32 cellular contexts compared by ENCODE assay signal in the genomic region with DNA sequence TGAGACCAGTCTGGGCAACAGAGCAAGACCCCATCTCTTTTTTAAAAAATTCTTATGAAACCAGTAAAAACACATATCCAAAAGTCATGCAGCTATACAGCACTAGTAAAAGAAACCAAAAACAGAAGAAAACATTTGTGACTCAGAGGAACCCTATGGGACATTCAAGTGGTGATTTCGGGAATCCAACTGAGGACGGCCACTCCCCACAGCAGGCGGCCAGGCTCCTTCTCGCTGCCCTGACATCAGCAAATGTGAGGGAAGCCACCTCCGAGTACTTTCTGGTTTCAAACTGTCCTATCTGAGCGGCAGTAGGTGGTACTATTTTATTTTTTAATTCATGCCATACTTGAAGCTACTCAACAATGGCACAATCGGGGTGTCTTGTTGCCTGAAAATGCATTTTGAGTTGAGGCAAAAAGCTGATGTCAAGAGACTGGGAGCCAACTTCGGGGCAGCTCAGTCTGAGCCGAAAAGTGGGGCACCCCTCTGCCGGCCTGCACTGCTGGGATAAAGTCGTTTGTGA. TPM values are rescaled to one million over a fixed set of nuclear protein-coding genes. Genes with fewer than 3 reads are reported as not detected.
DNase-seq lines count a peak whose midpoint lies in the region; ATAC-seq and TF ChIP-seq lines count a peak whose summit lies in the region.
"Had no signal": no experiment of that assay in that cellular context is flagged by ENCODE, and none has a peak within 500 bp of the region (broad histone marks: within the 10 kb centered on the region; RNA-seq: fewer than 3 reads in every experiment).

No MANE protein-coding gene starts in this region.

- H3K4me3 ChIP-seq in adipocyte (ENCODE audit: low read length) = peak overlapping the region; percentile 39
- H3K4me3 ChIP-seq in subcutaneous abdominal adipose tissue (ENCODE audit: low read depth in 1 of 5, low read length in 5 of 5) = peak overlapping the region in 1 of 5 donors; percentile 6
- no peak overlapping the region for H3K4me3 ChIP-seq in upper lobe of left lung
- H3K4me3 ChIP-seq: dorsolateral prefrontal cortex, esophagus squamous epithelium, gastroesophageal sphincter, hepatocyte, SJSA1 had no signal

- H3K27ac Mint-ChIP-seq in nephron = no peak overlapping the region
- H3K27ac Mint-ChIP-seq in activated naive CD8-positive, alpha-beta T cell treated with anti-CD3 and anti-CD28 coated beads, Interleukin-2, amount 50 U/mL, for 24 hours = no peak overlapping the region
- H3K27ac Mint-ChIP-seq: activated naive CD4-positive, alpha-beta T cell treated with anti-CD3 and anti-CD28 coated beads, Interleukin-2, amount 10 ng/mL, durations not matched to agents 7 days and 5 days; activated T-helper 17 cell treated with anti-CD3 and anti-CD28 coated beads, Interleukin-2, amount 50 U/mL, for 72 hours; CD8-positive, alpha-beta T cell; H9; type B pancreatic cell had no signal

- peak; percentile 54 for DNase-seq in left cardiac atrium
- no peak for DNase-seq in Right ventricle myocardium superior
- no peak for DNase-seq in adipocyte (ENCODE audit: low read depth)
- no peak for DNase-seq in iPS-NIHi7 (ENCODE audit: extremely low spot score)
- no peak for DNase-seq in activated naive CD8-positive, alpha-beta T cell treated with anti-CD3 and anti-CD28 coated beads, Interleukin-2, amount 50 U/mL, for 24 hours
- DNase-seq in upper lobe of left lung = no peak
- DNase-seq: activated CD4-positive, alpha-beta T cell treated with anti-CD3 and anti-CD28 coated beads for 48 hours; activated naive CD4-positive, alpha-beta T cell treated with anti-CD3 and anti-CD28 coated beads, Interleukin-2, amount 10 ng/mL, durations not matched to agents 7 days and 5 days; amygdala; CD8-positive, alpha-beta T cell; dorsolateral prefrontal cortex; esophagus squamous epithelium; H9; KG1; mammary epithelial cell; MM.1S; NCI-H1417 treated with DMSO at 0.1 percent for 48 hours; NCI-H2107; NCI-H446 treated with DMSO at 0.1 percent for 48 hours; NCI-H82; retina; stimulated activated CD8-positive, alpha-beta memory T cell treated with anti-CD3 and anti-CD28 coated beads, Interleukin-4, amount 100 ng/mL, for 48 hours; T1000 had no signal

- H3K27ac ChIP-seq in subcutaneous abdominal adipose tissue (ENCODE audit: low read depth, low read length) = peak overlapping the region; percentile 30
- no peak overlapping the region for H3K27ac ChIP-seq in upper lobe of left lung
- H3K27ac ChIP-seq: 22Rv1, esophagus squamous epithelium, hepatocyte, parathyroid adenoma, SJSA1 had no signal

- no peak for TF ChIP-seq EP300 in upper lobe of left lung (IDR thresholded peaks at IDR 0.05)

- H3K9ac ChIP-seq in adipocyte (ENCODE audit: low read length) (peak overlapping the region; percentile 70), subcutaneous abdominal adipose tissue (ENCODE audit: low read length in 5 of 5) (no peak overlapping the region)
- H3K9ac ChIP-seq: parathyroid adenoma had no signal

- peak overlapping the region in 2 of 3 experiments; percentile 35 to 60 for H3K4me3 Mint-ChIP-seq in nephron
- H3K4me3 Mint-ChIP-seq in activated naive CD8-positive, alpha-beta T cell treated with anti-CD3 and anti-CD28 coated beads, Interleukin-2, amount 50 U/mL, for 24 hours = no peak overlapping the region
- H3K4me3 Mint-ChIP-seq: activated naive CD4-positive, alpha-beta T cell treated with anti-CD3 and anti-CD28 coated beads, Interleukin-2, amount 10 ng/mL, durations not matched to agents 7 days and 5 days; activated T-helper 17 cell treated with anti-CD3 and anti-CD28 coated beads, Interleukin-2, amount 50 U/mL, for 72 hours; CD8-positive, alpha-beta T cell; H9; type B pancreatic cell had no signal

- H3K27me3 Mint-ChIP-seq in nephron (ENCODE audit: low read depth) = peaks cover 3% of the 10 kb centered on the region
- H3K27me3 Mint-ChIP-seq in activated naive CD8-positive, alpha-beta T cell treated with anti-CD3 and anti-CD28 coated beads, Interleukin-2, amount 50 U/mL, for 24 hours = no peaks in the 10 kb centered on the region
- H3K27me3 Mint-ChIP-seq: activated T-helper 17 cell treated with anti-CD3 and anti-CD28 coated beads, Interleukin-2, amount 50 U/mL, for 72 hours; type B pancreatic cell had no signal

- peaks cover 13% of the 10 kb centered on the region for H3K36me3 ChIP-seq in adipocyte (ENCODE audit: control insufficient read depth, insufficient read depth, low read length, severe bottlenecking)
- H3K36me3 ChIP-seq in subcutaneous abdominal adipose tissue (ENCODE audit: control insufficient read depth in 5 of 5, insufficient read depth in 5 of 5, low read length in 5 of 5) = peaks cover 0 to 34% (median 29%) of the 10 kb centered on the region in 5 donors
- peaks cover 9 to 31% (median 24%) of the 10 kb centered on the region in 4 donors for H3K36me3 ChIP-seq in upper lobe of left lung

- TF ChIP-seq POLR2A in upper lobe of left lung (IDR thresholded peaks at IDR 0.05) = no peak

- H3K36me3 Mint-ChIP-seq in nephron (ENCODE audit: low read depth) = peaks cover 27% of the 10 kb centered on the region
- H3K36me3 Mint-ChIP-seq in activated naive CD8-positive, alpha-beta T cell treated with anti-CD3 and anti-CD28 coated beads, Interleukin-2, amount 50 U/mL, for 24 hours (ENCODE audit: low read depth) = peaks cover 13% of the 10 kb centered on the region

- peaks cover 2% of the 10 kb centered on the region for H3K9me3 Mint-ChIP-seq in nephron
- no peaks in the 10 kb centered on the region for H3K9me3 Mint-ChIP-seq in activated naive CD8-positive, alpha-beta T cell treated with anti-CD3 and anti-CD28 coated beads, Interleukin-2, amount 50 U/mL, for 24 hours
- H3K9me3 Mint-ChIP-seq: activated T-helper 17 cell treated with anti-CD3 and anti-CD28 coated beads, Interleukin-2, amount 50 U/mL, for 72 hours; CD8-positive, alpha-beta T cell; type B pancreatic cell had no signal

- TF ChIP-seq CTCF in nephron (IDR thresholded peaks at IDR 0.05; ENCODE audit: unreplicated experiment in 3 of 3) = no peak
- TF ChIP-seq CTCF in upper lobe of left lung (IDR thresholded peaks at IDR 0.05) = no peak

- H3K4me1 ChIP-seq in adipocyte (ENCODE audit: control insufficient read depth, insufficient read depth, low read length) = peaks cover 32% of the 10 kb centered on the region
- peaks cover 0 to 36% (median 33%) of the 10 kb centered on the region in 5 donors for H3K4me1 ChIP-seq in subcutaneous abdominal adipose tissue (ENCODE audit: control insufficient read depth in 5 of 5, insufficient read depth in 5 of 5, low read length in 5 of 5)
- H3K4me1 ChIP-seq in upper lobe of left lung = peaks cover 16 to 33% (median 24%) of the 10 kb centered on the region in 4 donors
- H3K4me1 ChIP-seq: parathyroid adenoma had no signal

- H3K4me1 Mint-ChIP-seq in nephron = peaks cover 4% of the 10 kb centered on the region
- peaks cover 16% of the 10 kb centered on the region for H3K4me1 Mint-ChIP-seq in activated naive CD8-positive, alpha-beta T cell treated with anti-CD3 and anti-CD28 coated beads, Interleukin-2, amount 50 U/mL, for 24 hours

- ATAC-seq in left cardiac atrium (no peak), Right ventricle myocardium superior (ENCODE audit: poor library complexity) (no peak), upper lobe of left lung (ENCODE audit: low FRiP score in 2 of 2) (no peak)
- no peak for ATAC-seq in activated naive CD8-positive, alpha-beta T cell treated with anti-CD3 and anti-CD28 coated beads, Interleukin-2, amount 50 U/mL, for 24 hours
- ATAC-seq: activated T-helper 17 cell treated with anti-CD3 and anti-CD28 coated beads, Interleukin-2, amount 50 U/mL, for 72 hours; CD8-positive, alpha-beta T cell; gastroesophageal sphincter had no signal

- WGBS in upper lobe of left lung, 2 donors = 86 to 87% methylated on average over 11 of the region's 11 CpGs

- intact Hi-C loops in left cardiac atrium (cut with DNase I) = loop anchor here (5.0 kb wide), 1 partner anchor 58 kb away; the partner anchor contains the start of gene PTTG1IP (in 2 of the 2)
- intact Hi-C loops in Right ventricle myocardium superior (cut with DNase I) = loop anchor here (5.0 kb wide), 1 partner anchor 123 kb away; no protein-coding TSS in a partner anchor

- H3K27me3 ChIP-seq in adipocyte (replicated peaks; ENCODE audit: control insufficient read depth, insufficient read depth, low read length) (no peaks in the 10 kb centered on the region), subcutaneous abdominal adipose tissue (ENCODE audit: control insufficient read depth in 5 of 5, insufficient read depth in 4 of 5, low read length in 5 of 5) (no peaks in the 10 kb centered on the region), upper lobe of left lung (no peaks in the 10 kb centered on the region)
- H3K27me3 ChIP-seq: dorsolateral prefrontal cortex, esophagus squamous epithelium, gastroesophageal sphincter, hepatocyte, SJSA1 had no signal

- peaks cover 4% of the 10 kb centered on the region for H3K9me3 ChIP-seq in adipocyte (ENCODE audit: control insufficient read depth, low read length)
- H3K9me3 ChIP-seq in subcutaneous abdominal adipose tissue (ENCODE audit: control insufficient read depth in 5 of 5, low read length in 5 of 5) = peaks cover 0 to 8% (median 6%) of the 10 kb centered on the region in 5 donors
- peaks cover 0 to 3% (median 0%) of the 10 kb centered on the region in 4 donors for H3K9me3 ChIP-seq in upper lobe of left lung

RNA-seq across cellular contexts. Expression of gene SUMO3, which starts 3.3 kb away (rescaled TPM):
- 10 to 100 TPM; 71.2 to 93.3 TPM for total RNA-seq in left cardiac atrium
- 66.5 TPM for total RNA-seq in Right ventricle myocardium superior
- total RNA-seq in upper lobe of left lung = 10 to 100 TPM; 46.1 to 97.6 (median 73.2) TPM

RNA-seq across cellular contexts. Expression of gene UBE2G2, which starts 12.9 kb away (rescaled TPM):
- total RNA-seq in left cardiac atrium (10 to 100 TPM; 62.0 to 83.0 TPM), Right ventricle myocardium superior (64.5 TPM), upper lobe of left lung (100 to 1,000 TPM in 1 of 6 donors, 10 to 100 TPM in 5; 74.4 to 218 (median 80.1) TPM)

RNA-seq across cellular contexts. Expression of gene PTTG1IP, which starts 58.9 kb away (rescaled TPM):
- total RNA-seq in left cardiac atrium (100 to 1,000 TPM; 181 to 195 TPM), Right ventricle myocardium superior (133 TPM), upper lobe of left lung (100 to 1,000 TPM; 150 to 316 (median 247) TPM)
